In genomic region chr3:73623996-73624362, GRCh38 we compare ENCODE assay signal across 1 cellular context.
TF ChIP-seq lines count a peak whose summit lies in the region.

No MANE protein-coding gene starts in this region.

TF ChIP-seq in SK-N-SH, 30 proteins besides CTCF, POLR2A, EP300 and RAD21 (continued from another document):
- TF ChIP-seq REST (IDR thresholded peaks at IDR 0.05; ENCODE audit: low read depth, low read length) (no peak), NFIC (IDR thresholded peaks at IDR 0.05; ENCODE audit: borderline replicate concordance) (no peak)
